11 cellular contexts compared by ENCODE assay signal in the genomic region with DNA sequence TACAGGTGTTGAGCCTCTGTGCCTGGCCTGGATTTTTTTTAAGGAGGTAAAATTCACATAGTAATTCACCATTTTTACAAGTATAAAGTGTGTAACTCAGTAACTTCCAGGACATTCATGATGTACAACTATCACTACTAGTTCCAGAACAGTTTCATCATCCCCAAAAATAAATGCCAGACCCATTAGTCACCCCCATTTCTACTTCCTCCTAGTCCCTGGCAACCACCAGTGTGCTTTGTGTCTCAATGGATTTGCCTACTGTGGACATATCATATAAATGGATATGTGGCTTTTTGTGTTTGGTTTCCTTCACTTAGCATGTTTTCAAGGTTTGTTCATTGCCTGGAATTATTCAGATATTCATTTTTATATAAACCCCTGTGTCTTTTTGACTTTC.
A peak's percentile ranks its signal among the peaks of the same experiment; 100 is the strongest.
DNase-seq lines count a peak whose midpoint lies in the region; ATAC-seq lines count a peak whose summit lies in the region.
"Had no signal": no experiment of that assay in that cellular context is flagged by ENCODE, and none has a peak within 500 bp of the region (broad histone marks: within the 10 kb centered on the region; RNA-seq: fewer than 3 reads in every experiment).

No MANE protein-coding gene starts in this region.

- H3K36me3 ChIP-seq in ACC112 (ENCODE audit: insufficient read depth, low read length) = no peaks in the 10 kb centered on the region
- H3K36me3 ChIP-seq: heart right ventricle had no signal

- ATAC-seq in GM21390 (IDR thresholded peaks at IDR 0.05; ENCODE audit: unreplicated experiment) = no peak
- ATAC-seq in HG03460 (IDR thresholded peaks at IDR 0.05; ENCODE audit: unreplicated experiment) = no peak

- DNase-seq in HT-29 (ENCODE audit: low spot score) (peak; percentile 56), amniotic epithelial cell (ENCODE audit: low read depth) (peak; percentile 75), foreskin melanocyte (peak; percentile 29), hippocampal formation (lab: John Stamatoyannopoulos, UW) (no peak)
- DNase-seq in stimulated activated CD4-positive, alpha-beta T cell treated with anti-CD3 and anti-CD28 coated beads, Interleukin-4, amount 100 ng/mL, for 4 hours = no peak
- DNase-seq: heart right ventricle, NCI-H510A had no signal

- peak overlapping the region; percentile 67 for H3K27ac ChIP-seq in ACC112 (ENCODE audit: low read depth, low read length)
- H3K27ac ChIP-seq: heart right ventricle, KMS-11 had no signal

- H2AFZ ChIP-seq in ACC112 (ENCODE audit: low read length, unreplicated experiment) = no peak overlapping the region

- H3K27me3 ChIP-seq in ACC112 (ENCODE audit: insufficient read depth, low read length) = no peaks in the 10 kb centered on the region
- H3K27me3 ChIP-seq: heart right ventricle had no signal

- peaks cover 14% of the 10 kb centered on the region for H3K4me1 ChIP-seq in ACC112 (ENCODE audit: control insufficient read depth, insufficient read depth, low read length, unreplicated experiment)

- no peak overlapping the region for H3K4me3 ChIP-seq in ACC112 (ENCODE audit: low read depth, low read length)
- H3K4me3 ChIP-seq: heart right ventricle had no signal

- no peaks in the 10 kb centered on the region for H3K79me2 ChIP-seq in ACC112 (ENCODE audit: control insufficient read depth, insufficient read depth, low read length, unreplicated experiment)

Comparison
In these comparisons a context has a peak if more than half of its experiments do, and no peak if none do; other contexts are left out.
1. DNase-seq: peak in HT-29 (single experiment), amniotic epithelial cell (single experiment) and foreskin melanocyte (single experiment); none in stimulated activated CD4-positive, alpha-beta T cell treated with anti-CD3 and anti-CD28 coated beads, Interleukin-4, amount 100 ng/mL, for 4 hours (0 of 2) and hippocampal formation (0 of 2).